In the genomic region with DNA sequence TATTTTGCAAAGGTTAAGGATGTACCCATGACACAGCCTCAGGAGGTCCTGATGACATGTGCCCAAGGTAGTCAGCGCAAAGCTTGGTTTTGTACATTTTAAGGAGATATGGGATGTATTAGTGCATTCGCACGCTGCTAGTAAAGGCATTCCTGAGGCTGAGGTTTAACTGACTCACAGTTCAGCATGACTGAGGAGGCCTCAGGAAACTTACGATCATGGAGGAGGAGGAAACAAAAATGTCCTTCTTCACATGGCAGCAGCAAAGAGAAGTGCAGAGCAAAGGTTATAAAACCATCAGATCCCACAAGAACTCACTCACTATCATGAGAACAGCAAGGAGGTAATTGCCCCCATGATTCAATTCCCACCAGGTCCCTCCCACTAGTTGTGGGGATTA, we compare ENCODE assay signal across 20 cellular contexts. TPM values are rescaled to one million over a fixed set of nuclear protein-coding genes. Genes with fewer than 3 reads are reported as not detected.
DNase-seq lines count a peak whose midpoint lies in the region; FAIRE-seq and TF ChIP-seq lines count a peak whose summit lies in the region.
"Had no signal": no experiment of that assay in that cellular context is flagged by ENCODE, and none has a peak within 500 bp of the region (broad histone marks: within the 10 kb centered on the region; RNA-seq: fewer than 3 reads in every experiment).

No MANE protein-coding gene starts in this region.

- BruUV-seq in Caco-2 (replicated peaks; lab: Mats Ljungman, UMichigan): no TSS peak

- H3K4me1 ChIP-seq in left ventricle myocardium inferior (no peaks in the 10 kb centered on the region), Caco-2 (no peaks in the 10 kb centered on the region)
- H3K4me1 ChIP-seq: BLaER1 treated with 17β-estradiol and CSF1 and Interleukin-3, amounts not matched to agents 10 nM and 100 nM; neural progenitor cell; SJSA1; suprapubic skin had no signal

- H3K4me1 Mint-ChIP-seq in Caco-2 (ENCODE audit: low read depth, unreplicated experiment): no peaks in the 10 kb centered on the region
- H3K4me1 Mint-ChIP-seq: activated B cell treated with CpG ODN at 0.5 μM for 24 hours; central memory CD8-positive, alpha-beta T cell had no signal

- peak; percentile 23 for FAIRE-seq in GM12891 (lab: Jason Lieb, UNC)

- CTCF ChIA-PET in Caco-2 (lab: Charles Lee) (no interaction called here), GM10248 (lab: Yijun Ruan, JAX) (no interaction called here)

- no peaks in the 10 kb centered on the region for H3K36me3 Mint-ChIP-seq in Caco-2 (ENCODE audit: insufficient read depth, unreplicated experiment)

- H3K4me3 ChIP-seq in NB4 (ENCODE audit: low read depth, low read length): no peak overlapping the region
- no peak overlapping the region for H3K4me3 ChIP-seq in fibroblast of mammary gland (ENCODE audit: control insufficient read depth, low read depth, low read length)
- no peak overlapping the region for H3K4me3 ChIP-seq in skeletal muscle cell (ENCODE audit: low read depth, low read length)
- no peak overlapping the region for H3K4me3 ChIP-seq in left ventricle myocardium inferior
- no peak overlapping the region for H3K4me3 ChIP-seq in Caco-2 (ENCODE audit: low read depth, low read length)
- H3K4me3 ChIP-seq: BLaER1 treated with 17β-estradiol and CSF1 and Interleukin-3, amounts not matched to agents 10 nM and 100 nM; neural progenitor cell; PC-9; SJSA1; suprapubic skin had no signal

- no peaks in the 10 kb centered on the region for H3K36me3 ChIP-seq in left ventricle myocardium inferior
- no peaks in the 10 kb centered on the region for H3K36me3 ChIP-seq in Caco-2 (ENCODE audit: control insufficient read depth, insufficient read depth, low read length)
- H3K36me3 ChIP-seq: BLaER1 treated with 17β-estradiol and CSF1 and Interleukin-3, amounts not matched to agents 10 nM and 100 nM; neural progenitor cell; SJSA1; suprapubic skin had no signal

- peaks cover 7% of the 10 kb centered on the region for H3K27me3 Mint-ChIP-seq in Caco-2 (ENCODE audit: insufficient read depth, unreplicated experiment)
- H3K27me3 Mint-ChIP-seq: activated B cell treated with CpG ODN at 0.5 μM for 24 hours; central memory CD8-positive, alpha-beta T cell had no signal

- intact Hi-C loops in left ventricle myocardium inferior (cut with micrococcal nuclease): no loop called here
- intact Hi-C loops in Caco-2 (cut with micrococcal nuclease; ENCODE audit: unreplicated experiment): no loop called here

- H3K9me3 ChIP-seq in left ventricle myocardium inferior (replicated peaks) (peaks cover 5% of the 10 kb centered on the region), Caco-2 (no peaks in the 10 kb centered on the region; the same call in 1 of the 2 replicates)
- H3K9me3 ChIP-seq: BLaER1 treated with 17β-estradiol and CSF1 and Interleukin-3, amounts not matched to agents 10 nM and 100 nM; suprapubic skin had no signal

- TF ChIP-seq POLR2A in GM12891 (IDR thresholded peaks at IDR 0.05; ENCODE audit: low read depth, low read length) (no peak), NB4 (IDR thresholded peaks at IDR 0.05; ENCODE audit: extremely low read depth, insufficient read length) (no peak)

- H3K27ac ChIP-seq in left ventricle myocardium inferior (replicated peaks): no peak overlapping the region
- H3K27ac ChIP-seq: BLaER1 treated with 17β-estradiol and CSF1 and Interleukin-3, amounts not matched to agents 10 nM and 100 nM; neural progenitor cell; PC-9; SJSA1; suprapubic skin had no signal

- DNase-seq in GM12891 (ENCODE audit: insufficient read length, low spot score) (no peak), NB4 (ENCODE audit: low read depth) (peak; percentile 4), fibroblast of mammary gland (ENCODE audit: low read depth) (peak; percentile 1), skeletal muscle cell (ENCODE audit: low read depth) (peak; percentile 62), left ventricle myocardium inferior (no peak), Caco-2 (no peak), GM10248 (ENCODE audit: extremely low spot score) (no peak)
- DNase-seq: activated B cell treated with CpG ODN at 0.5 μM for 24 hours, MM.1S, NCI-H2171, NCI-H748 treated with DMSO at 0.1 percent for 48 hours had no signal

- TF ChIP-seq CTCF in NB4 (IDR thresholded peaks at IDR 0.05; ENCODE audit: low read depth, low read length) (no peak), fibroblast of mammary gland (conservative IDR thresholded peaks at IDR 0.05; ENCODE audit: control insufficient read depth, insufficient read depth, low read depth, low read length) (no peak), left ventricle myocardium inferior (IDR thresholded peaks at IDR 0.05; ENCODE audit: borderline replicate concordance) (no peak), Caco-2 (IDR thresholded peaks at IDR 0.05; ENCODE audit: insufficient read depth in 1 of 2, low read depth in 1 of 2, low read length in 1 of 2, severe bottlenecking in 1 of 2, unreplicated experiment in 1 of 2) (no peak), GM10248 (IDR thresholded peaks at IDR 0.05; ENCODE audit: control extremely low read depth, extremely low read depth, low read depth, missing control alignments) (no peak)

- H3K27me3 ChIP-seq in left ventricle myocardium inferior (ENCODE audit: low read depth) (no peaks in the 10 kb centered on the region), Caco-2 (replicated peaks; ENCODE audit: control insufficient read depth, insufficient read depth, low read length) (no peaks in the 10 kb centered on the region)
- H3K27me3 ChIP-seq: BLaER1 treated with 17β-estradiol and CSF1 and Interleukin-3, amounts not matched to agents 10 nM and 100 nM; neural progenitor cell; SJSA1; suprapubic skin had no signal

- POLR2A ChIA-PET in Caco-2 (lab: Charles Lee): no interaction called here
- POLR2A ChIA-PET in GM10248 (lab: Yijun Ruan, JAX): no interaction called here

- H3K27ac Mint-ChIP-seq in Caco-2 (ENCODE audit: unreplicated experiment): no peak overlapping the region
- H3K27ac Mint-ChIP-seq: activated B cell treated with CpG ODN at 0.5 μM for 24 hours; activated T-helper 1 cell treated with anti-CD3 and anti-CD28 coated beads, Interleukin-12 subunit alpha, Interleukin-12 subunit beta, Interleukin-2, Interleukin-4 antibody, amounts not matched to agents 30 ng/mL and 10 ng/mL and 1 ng/mL, durations not matched to agents 14 hours and 24 hours and 36 hours; neural progenitor cell; T-helper 2 cell treated with Interferon-gamma antibody and Interleukin-4, amounts not matched to agents 5 μg/mL and 100 μg/mL, for 36 hours had no signal

- no peaks in the 10 kb centered on the region for H3K9me3 Mint-ChIP-seq in Caco-2 (ENCODE audit: unreplicated experiment)
- H3K9me3 Mint-ChIP-seq: activated T-helper 1 cell treated with anti-CD3 and anti-CD28 coated beads, Interleukin-12 subunit alpha, Interleukin-12 subunit beta, Interleukin-2, Interleukin-4 antibody, amounts not matched to agents 30 ng/mL and 10 ng/mL and 1 ng/mL, durations not matched to agents 14 hours and 24 hours and 36 hours; T-helper 2 cell treated with Interferon-gamma antibody and Interleukin-4, amounts not matched to agents 5 μg/mL and 100 μg/mL, for 36 hours had no signal

- no peak overlapping the region for H3K4me3 Mint-ChIP-seq in Caco-2 (ENCODE audit: unreplicated experiment)
- H3K4me3 Mint-ChIP-seq: activated B cell treated with CpG ODN at 0.5 μM for 24 hours; activated T-helper 1 cell treated with anti-CD3 and anti-CD28 coated beads, Interleukin-12 subunit alpha, Interleukin-12 subunit beta, Interleukin-2, Interleukin-4 antibody, amounts not matched to agents 30 ng/mL and 10 ng/mL and 1 ng/mL, durations not matched to agents 14 hours and 24 hours and 36 hours; central memory CD8-positive, alpha-beta T cell; neural progenitor cell; T-helper 2 cell treated with Interferon-gamma antibody and Interleukin-4, amounts not matched to agents 5 μg/mL and 100 μg/mL, for 36 hours had no signal

TF ChIP-seq in GM12891, 5 proteins besides CTCF, POLR2A, EP300 and RAD21:
- TF ChIP-seq TAF1 (IDR thresholded peaks at IDR 0.05; ENCODE audit: low read depth, low read length) (no peak), SPI1 (IDR thresholded peaks at IDR 0.05; ENCODE audit: low read depth, low read length) (no peak), POU2F2 (IDR thresholded peaks at IDR 0.05; ENCODE audit: low read depth, low read length) (no peak), PAX5 (IDR thresholded peaks at IDR 0.05; ENCODE audit: insufficient read depth, low read length, severe bottlenecking) (no peak), POLR2AphosphoS5 (IDR thresholded peaks at IDR 0.05; ENCODE audit: low read depth, low read length) (no peak)

RNA-seq across cellular contexts. Expression of a gene that starts 52.2 kb away (rescaled TPM):
- not detected for polyA plus RNA-seq in GM12891 (2012; ENCODE audit: low read depth, missing spikeins)
- total RNA-seq in left ventricle myocardium inferior (not detected), Caco-2 (2022) (not detected in 2 replicates)
- total RNA-seq: activated B cell treated with CpG ODN at 0.5 μM for 24 hours; activated T-helper 1 cell treated with anti-CD3 and anti-CD28 coated beads, Interleukin-12 subunit alpha, Interleukin-12 subunit beta, Interleukin-2, Interleukin-4 antibody, amounts not matched to agents 30 ng/mL and 10 ng/mL and 1 ng/mL, durations not matched to agents 14 hours and 24 hours and 36 hours; PC-9; pulmonary artery endothelial cell; SJSA1; suprapubic skin had no signal

Comparison
In these comparisons a context has a peak if more than half of its experiments do, and no peak if none do; other contexts are left out.
1. DNase-seq: peak in NB4 (single experiment), fibroblast of mammary gland (single experiment) and skeletal muscle cell (single experiment); none in GM12891 (single experiment), left ventricle myocardium inferior (single experiment), Caco-2 (0 of 2) and GM10248 (single experiment).